In the genomic region with DNA sequence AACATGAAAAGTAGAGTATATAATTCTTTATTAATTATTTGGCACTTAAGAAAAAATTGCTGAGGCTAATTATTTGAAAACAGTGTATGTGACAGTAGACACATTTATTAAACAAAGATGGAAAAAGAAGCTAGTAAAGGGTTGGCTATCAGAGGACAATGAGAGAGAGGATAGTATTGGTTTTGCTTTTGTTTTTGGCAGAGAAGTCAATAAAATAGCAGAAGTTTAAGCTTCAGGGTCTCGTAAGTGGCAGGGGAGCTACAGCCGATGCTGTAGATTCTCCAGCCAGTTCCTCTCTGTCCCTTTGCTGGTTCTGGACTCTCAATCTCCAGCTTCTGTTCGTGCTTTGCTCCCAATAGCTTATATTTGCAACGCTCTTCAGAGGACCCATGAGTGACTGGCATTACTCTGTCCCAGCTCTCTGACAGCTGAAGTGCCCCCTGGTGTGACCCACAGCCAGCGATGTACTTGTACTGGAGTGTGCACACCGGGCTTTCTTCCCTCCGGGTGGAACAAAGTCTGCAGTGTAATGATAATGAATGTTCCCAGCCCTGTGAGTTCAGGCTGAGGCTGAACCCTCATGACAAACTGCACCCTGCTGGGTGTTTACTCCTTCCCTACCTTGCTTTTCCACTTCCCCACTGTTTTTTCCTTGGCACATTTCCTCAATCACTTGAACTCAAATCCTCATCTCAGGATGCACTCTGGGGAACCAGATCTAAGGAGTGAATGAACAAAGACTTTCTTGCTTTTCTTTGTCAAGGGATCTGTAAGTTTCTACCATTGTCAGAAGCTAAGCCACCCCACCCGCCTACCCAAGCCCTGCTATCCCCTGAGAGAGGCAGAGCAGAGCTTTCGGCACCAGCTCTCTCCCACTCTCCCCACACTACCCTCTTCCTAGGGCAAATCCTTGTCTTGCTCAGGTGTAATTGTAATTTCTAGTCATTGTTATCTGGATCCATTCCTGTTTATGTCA, we compare ENCODE assay signal across 1 cellular context.
TF ChIP-seq lines count a peak whose summit lies in the region.

No MANE protein-coding gene starts in this region.

TF ChIP-seq in HEK293, 187 proteins besides CTCF, POLR2A, EP300 and RAD21 (continued from another document):
- TF ChIP-seq, protein P1, sequence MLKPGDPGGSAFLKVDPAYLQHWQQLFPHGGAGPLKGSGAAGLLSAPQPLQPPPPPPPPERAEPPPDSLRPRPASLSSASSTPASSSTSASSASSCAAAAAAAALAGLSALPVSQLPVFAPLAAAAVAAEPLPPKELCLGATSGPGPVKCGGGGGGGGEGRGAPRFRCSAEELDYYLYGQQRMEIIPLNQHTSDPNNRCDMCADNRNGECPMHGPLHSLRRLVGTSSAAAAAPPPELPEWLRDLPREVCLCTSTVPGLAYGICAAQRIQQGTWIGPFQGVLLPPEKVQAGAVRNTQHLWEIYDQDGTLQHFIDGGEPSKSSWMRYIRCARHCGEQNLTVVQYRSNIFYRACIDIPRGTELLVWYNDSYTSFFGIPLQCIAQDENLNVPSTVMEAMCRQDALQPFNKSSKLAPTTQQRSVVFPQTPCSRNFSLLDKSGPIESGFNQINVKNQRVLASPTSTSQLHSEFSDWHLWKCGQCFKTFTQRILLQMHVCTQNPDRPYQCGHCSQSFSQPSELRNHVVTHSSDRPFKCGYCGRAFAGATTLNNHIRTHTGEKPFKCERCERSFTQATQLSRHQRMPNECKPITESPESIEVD (tag by site-specific recombination; IDR thresholded peaks at IDR 0.05): peak; percentile 15; the same call in 1 of the 2 replicates
